ENCODE assay signal across 20 cellular contexts in the genomic region with DNA sequence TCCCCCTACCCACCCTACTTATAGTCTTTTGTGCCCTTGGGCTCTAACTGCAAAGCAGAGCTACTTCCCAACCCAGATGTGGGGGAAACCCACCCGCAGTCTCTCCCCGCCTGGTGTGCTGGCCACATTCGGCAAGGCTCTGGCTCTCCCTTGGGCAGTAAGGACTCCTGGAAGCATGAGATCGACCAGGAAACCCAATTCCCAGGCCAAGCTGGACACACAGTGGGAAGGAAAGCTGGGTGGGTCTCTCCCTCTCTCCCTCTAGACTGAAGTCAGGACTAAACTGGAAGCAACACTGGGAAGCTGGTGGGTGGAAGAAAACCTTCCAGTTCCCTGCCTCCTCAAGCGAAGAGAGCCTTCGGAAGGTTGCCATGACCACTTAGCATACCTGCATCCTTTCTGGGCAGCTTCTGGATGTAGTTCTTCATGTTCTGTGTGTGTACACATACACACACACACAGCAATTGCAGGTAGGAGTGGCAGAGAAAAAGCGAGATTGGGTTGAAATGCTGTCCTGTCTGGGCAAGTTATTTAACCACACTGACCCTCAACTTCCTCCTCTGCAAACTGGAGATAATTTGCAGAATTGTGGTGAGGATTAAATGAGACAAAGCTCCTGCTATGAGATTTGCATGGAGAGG. TPM values are rescaled to one million over a fixed set of nuclear protein-coding genes. Genes with fewer than 3 reads are reported as not detected.
DNase-seq lines count a peak whose midpoint lies in the region; ATAC-seq and TF ChIP-seq lines count a peak whose summit lies in the region.
"Had no signal": no experiment of that assay in that cellular context is flagged by ENCODE, and none has a peak within 500 bp of the region (broad histone marks: within the 10 kb centered on the region; RNA-seq: fewer than 3 reads in every experiment).

No MANE protein-coding gene starts in this region.

- intact Hi-C loops in mammary epithelial cell (cut with micrococcal nuclease): no loop called here
- intact Hi-C loops in dorsolateral prefrontal cortex (cut with DNase I): no loop called here
- intact Hi-C loops in mucosa of descending colon (cut with DNase I, micrococcal nuclease): no loop called here

- CTCF ChIA-PET in mammary epithelial cell (lab: Charles Lee; ENCODE audit: low non-redundant PET): interaction anchor here (0.6 kb wide), 1 partner anchor 37 kb away, joined by 5 read pairs; no protein-coding TSS in a partner anchor

- H3K79me2 ChIP-seq in mammary epithelial cell (ENCODE audit: insufficient read depth, low read length): no peaks in the 10 kb centered on the region

- no peak overlapping the region for H3K9ac ChIP-seq in mammary epithelial cell (ENCODE audit: insufficient read depth, low read length)
- H3K9ac ChIP-seq: KMS-11 had no signal

- H3K9me3 ChIP-seq in mammary epithelial cell (replicated peaks; ENCODE audit: insufficient read depth, low read length) (no peaks in the 10 kb centered on the region), right atrium auricular region (no peaks in the 10 kb centered on the region), mucosa of descending colon (no peaks in the 10 kb centered on the region)
- H3K9me3 ChIP-seq: psoas muscle, vagina had no signal

- H2AFZ ChIP-seq in mammary epithelial cell (ENCODE audit: low read depth, low read length): peak overlapping the region; percentile 82

- DNase-seq in NOMO-1 treated with DMSO at 0.1 percent for 48 hours (lab: John Stamatoyannopoulos, UW; ENCODE audit: unreplicated experiment) (peak; percentile 87), mammary epithelial cell (peak; percentile 71), right atrium auricular region (ENCODE audit: low spot score) (peak; percentile 58), superior temporal gyrus (ENCODE audit: extremely low spot score) (peak; percentile 12), dorsolateral prefrontal cortex (no peak), mucosa of descending colon (no peak)
- no peak for DNase-seq in activated CD8-positive, alpha-beta memory T cell treated with anti-CD3 and anti-CD28 coated beads for 24 hours
- DNase-seq: activated B cell treated with CpG ODN at 0.5 μM for 24 hours; activated CD8-positive, alpha-beta T cell treated with anti-CD3 and anti-CD28 coated beads, Interleukin-2, amount 10 ng/mL, durations not matched to agents 7 days and 5 days; CD8-positive, alpha-beta memory T cell; effector CD8-positive, alpha-beta T cell; naive thymus-derived CD8-positive, alpha-beta T cell; NCI-H1105; NCI-H82; psoas muscle; stimulated activated naive CD4-positive, alpha-beta T cell had no signal

- dilution Hi-C loops in mammary epithelial cell (cut with HindIII; ENCODE audit: low sequenced_read_pairs): no loop called here

- H3K4me3 ChIP-seq in mammary epithelial cell (replicated peaks in 1 of 3; ENCODE audit: insufficient read depth in 1 of 3, low read depth in 2 of 3, low read length in 3 of 3): peak overlapping the region in 1 of 3 experiments; percentile 9
- no peak overlapping the region for H3K4me3 ChIP-seq in right atrium auricular region
- H3K4me3 ChIP-seq in dorsolateral prefrontal cortex: no peak overlapping the region
- H3K4me3 ChIP-seq in mucosa of descending colon: no peak overlapping the region
- H3K4me3 ChIP-seq: psoas muscle, vagina had no signal

- H3K4me1 ChIP-seq in mammary epithelial cell (ENCODE audit: insufficient read depth, low read length) (peaks cover 32% of the 10 kb centered on the region), right atrium auricular region (no peaks in the 10 kb centered on the region), mucosa of descending colon (ENCODE audit: low read depth) (no peaks in the 10 kb centered on the region)
- H3K4me1 ChIP-seq: psoas muscle had no signal

- H3K36me3 ChIP-seq in mammary epithelial cell (ENCODE audit: insufficient read depth, low read length): no peaks in the 10 kb centered on the region
- H3K36me3 ChIP-seq in right atrium auricular region: no peaks in the 10 kb centered on the region
- no peaks in the 10 kb centered on the region for H3K36me3 ChIP-seq in mucosa of descending colon (ENCODE audit: low read depth)
- H3K36me3 ChIP-seq: vagina had no signal

- 13% methylated on average over 7 of the region's 7 CpGs for WGBS in mammary epithelial cell (ENCODE audit: low coverage, missing lambda C conversion rate)

- in situ Hi-C loops in mammary epithelial cell (cut with MboI; ENCODE audit: low sequenced_read_pairs in 2 of 2): no loop called here

- BruUV-seq in mammary epithelial cell (replicated peaks; lab: Mats Ljungman, UMichigan): no TSS peak

- no peak for ATAC-seq in GM18858 (IDR thresholded peaks at IDR 0.05; ENCODE audit: unreplicated experiment)
- ATAC-seq in mucosa of descending colon: no peak
- ATAC-seq: activated CD8-positive, alpha-beta T cell treated with anti-CD3 and anti-CD28 coated beads, Interleukin-2, amount 10 ng/mL, durations not matched to agents 7 days and 5 days; naive thymus-derived CD8-positive, alpha-beta T cell; psoas muscle had no signal

- peak overlapping the region; percentile 48 for H3K27ac ChIP-seq in mammary epithelial cell (ENCODE audit: insufficient read depth, low read depth, low read length)
- H3K27ac ChIP-seq in right atrium auricular region: peak overlapping the region; percentile 4 to 52
- peak overlapping the region in 21 of 59 donors; percentile 8 to 65 (median 46) for H3K27ac ChIP-seq in dorsolateral prefrontal cortex
- H3K27ac ChIP-seq: KMS-11, psoas muscle, vagina had no signal

- peak overlapping the region; percentile 78 for H3K4me2 ChIP-seq in mammary epithelial cell (ENCODE audit: insufficient read depth, low read depth, low read length)
- H3K4me2 ChIP-seq: KMS-11 had no signal

- TF ChIP-seq CTCF in mammary epithelial cell (conservative IDR thresholded peaks at IDR 0.05 in 1 of 2, IDR thresholded peaks at IDR 0.05 in 1 of 2; ENCODE audit: extremely low read depth in 1 of 2, insufficient read depth in 1 of 2, low read depth in 1 of 2, low read length in 2 of 2) (no peak), right atrium auricular region (IDR thresholded peaks at IDR 0.05) (no peak), dorsolateral prefrontal cortex (IDR thresholded peaks at IDR 0.05 in 54 of 56, conservative IDR thresholded peaks at IDR 0.05 in 2 of 56; ENCODE audit: low read depth in 1 of 56, partially characterized antibody in 56 of 56) (no peak), mucosa of descending colon (IDR thresholded peaks at IDR 0.05) (no peak)

- H3K27me3 ChIP-seq in mammary epithelial cell (ENCODE audit: insufficient read depth, low read length) (no peaks in the 10 kb centered on the region), right atrium auricular region (no peaks in the 10 kb centered on the region), dorsolateral prefrontal cortex (peaks cover 0 to 2% (median 0%) of the 10 kb centered on the region in 45 donors)
- H3K27me3 ChIP-seq: vagina had no signal

- no peaks in the 10 kb centered on the region for H4K20me1 ChIP-seq in mammary epithelial cell (ENCODE audit: insufficient read depth, low read length)

RNA-seq across cellular contexts. Expression of a gene that starts 33.9 kb away (rescaled TPM):
- total RNA-seq in mammary epithelial cell: 1 to 10 TPM; 3.4 to 4.2 TPM
- polyA plus RNA-seq in mammary epithelial cell: 2.4 TPM
- 5.3 TPM for polyA minus RNA-seq in mammary epithelial cell
- total RNA-seq in right atrium auricular region: 1 to 10 TPM; 1.8 to 7.7 TPM
- total RNA-seq in dorsolateral prefrontal cortex: 10 to 100 TPM in 89 of 120 experiments, 1 to 10 TPM in 31; 3.6 to 26.2 (median 12.3) TPM
- 10 to 100 TPM; 20.8 to 56.6 (median 38.2) TPM for total RNA-seq in mucosa of descending colon
- total RNA-seq: activated B cell treated with CpG ODN at 0.5 μM for 24 hours; activated CD8-positive, alpha-beta T cell treated with anti-CD3 and anti-CD28 coated beads, Interleukin-2, amount 10 ng/mL, durations not matched to agents 7 days and 5 days; fibroblast of villous mesenchyme; naive thymus-derived CD8-positive, alpha-beta T cell had no signal
- polyA plus RNA-seq: CD8-positive, alpha-beta memory T cell; naive thymus-derived CD8-positive, alpha-beta T cell had no signal

Comparison
In these comparisons a context has a peak if more than half of its experiments do, and no peak if none do; other contexts are left out.
1. DNase-seq: peak in NOMO-1 treated with DMSO at 0.1 percent for 48 hours (single experiment), mammary epithelial cell (single experiment), right atrium auricular region (single experiment) and superior temporal gyrus (single experiment); none in dorsolateral prefrontal cortex (0 of 10), mucosa of descending colon (0 of 3) and activated CD8-positive, alpha-beta memory T cell treated with anti-CD3 and anti-CD28 coated beads for 24 hours (single experiment).